Comparison of ENCODE assay signal across 8 cellular contexts in the genomic region with DNA sequence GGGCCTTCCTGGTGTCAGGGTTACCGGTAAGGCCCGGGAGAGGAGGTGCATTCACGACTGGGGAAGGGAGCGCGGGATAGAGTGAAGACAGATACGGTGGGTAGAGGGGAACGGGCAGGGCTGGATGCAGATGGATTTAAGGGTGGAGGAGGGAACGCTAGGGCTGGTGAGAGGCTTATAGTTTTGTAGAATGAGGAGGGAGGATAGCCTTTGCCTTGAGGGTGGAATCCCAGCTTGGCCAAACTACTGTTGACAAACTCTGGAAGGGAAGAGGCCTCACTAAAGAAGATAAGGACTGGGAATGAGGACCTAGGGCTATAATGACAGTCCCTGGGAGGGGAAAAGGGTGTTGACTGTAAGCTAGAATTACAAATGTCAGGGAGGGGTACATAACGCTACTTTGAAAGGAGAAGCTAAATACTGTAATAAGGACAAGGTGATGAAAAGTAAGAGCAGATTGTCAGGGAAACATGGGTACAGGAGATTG. TPM values are rescaled to one million over a fixed set of nuclear protein-coding genes. Genes with fewer than 3 reads are reported as not detected.
A peak's percentile ranks its signal among the peaks of the same experiment; 100 is the strongest.
DNase-seq lines count a peak whose midpoint lies in the region; ATAC-seq, FAIRE-seq and TF ChIP-seq lines count a peak whose summit lies in the region.

No MANE protein-coding gene starts in this region.

- FAIRE-seq in H54 (lab: Jason Lieb, UNC) = no peak

- ATAC-seq in GM21390 (IDR thresholded peaks at IDR 0.05; ENCODE audit: unreplicated experiment) = peak; percentile 21
- no peak for ATAC-seq in GM18520 (IDR thresholded peaks at IDR 0.05; ENCODE audit: unreplicated experiment)
- ATAC-seq in HG02798 (IDR thresholded peaks at IDR 0.05; ENCODE audit: poor library complexity, unreplicated experiment) = no peak

- peak overlapping the region; percentile 75 for H3K4me3 ChIP-seq in NB4 (ENCODE audit: low read depth, low read length)
- peak overlapping the region; percentile 53 to 100 (median 92) for H3K4me3 ChIP-seq in dorsolateral prefrontal cortex
- H3K4me3 ChIP-seq in muscle layer of colon (ENCODE audit: low read depth in 1 of 2, low read length in 2 of 2) = peak overlapping the region; percentile 85 to 89

- TF ChIP-seq POLR2A in NB4 (IDR thresholded peaks at IDR 0.05; ENCODE audit: extremely low read depth, insufficient read length) (no peak), H54 (IDR thresholded peaks at IDR 0.05; ENCODE audit: low read depth, low read length) (no peak)

- intact Hi-C loops in dorsolateral prefrontal cortex (cut with DNase I) = loop anchor here (5.0 to 10.0 kb wide), 2 partner anchors 62 to 220 kb away; no protein-coding TSS in a partner anchor

- H3K27me3 ChIP-seq in dorsolateral prefrontal cortex (no peaks in the 10 kb centered on the region), muscle layer of colon (ENCODE audit: control insufficient read depth in 1 of 2, insufficient read depth in 2 of 2, low read length in 2 of 2) (no peaks in the 10 kb centered on the region)

- H3K9ac ChIP-seq in muscle layer of colon (ENCODE audit: low read length) = peak overlapping the region; percentile 69

- no peak for TF ChIP-seq CTCF in NB4 (IDR thresholded peaks at IDR 0.05; ENCODE audit: low read depth, low read length)
- peak in 1 of 56 donors; percentile 1 for TF ChIP-seq CTCF in dorsolateral prefrontal cortex (IDR thresholded peaks at IDR 0.05 in 54 of 56, conservative IDR thresholded peaks at IDR 0.05 in 2 of 56; ENCODE audit: low read depth in 1 of 56, partially characterized antibody in 56 of 56)

- peaks cover 11% of the 10 kb centered on the region for H3K4me1 ChIP-seq in muscle layer of colon (ENCODE audit: insufficient read depth, low read length)

- H3K36me3 ChIP-seq in muscle layer of colon (ENCODE audit: insufficient read depth, low read length) = no peaks in the 10 kb centered on the region

- H3K9me3 ChIP-seq in muscle layer of colon (ENCODE audit: low read length) = no peaks in the 10 kb centered on the region

- no peak for DNase-seq in NB4 (ENCODE audit: low read depth)
- DNase-seq in dorsolateral prefrontal cortex = no peak
- DNase-seq in H54 (ENCODE audit: insufficient read length, low spot score) = no peak
- DNase-seq in cortex of kidney (lab: John Stamatoyannopoulos, UW) = no peak

- H3K27ac ChIP-seq in dorsolateral prefrontal cortex = peak overlapping the region in 58 of 59 donors; percentile 51 to 97 (median 88)
- H3K27ac ChIP-seq in muscle layer of colon (ENCODE audit: low read depth, low read length) = peak overlapping the region; percentile 87

RNA-seq across cellular contexts. Expression of gene BTRC, which starts 0.7 kb away (rescaled TPM):
- 100 to 1,000 TPM in 2 of 120 experiments, 10 to 100 TPM in 118; 37.4 to 117 (median 71.0) TPM for total RNA-seq in dorsolateral prefrontal cortex
